In the genomic region with DNA sequence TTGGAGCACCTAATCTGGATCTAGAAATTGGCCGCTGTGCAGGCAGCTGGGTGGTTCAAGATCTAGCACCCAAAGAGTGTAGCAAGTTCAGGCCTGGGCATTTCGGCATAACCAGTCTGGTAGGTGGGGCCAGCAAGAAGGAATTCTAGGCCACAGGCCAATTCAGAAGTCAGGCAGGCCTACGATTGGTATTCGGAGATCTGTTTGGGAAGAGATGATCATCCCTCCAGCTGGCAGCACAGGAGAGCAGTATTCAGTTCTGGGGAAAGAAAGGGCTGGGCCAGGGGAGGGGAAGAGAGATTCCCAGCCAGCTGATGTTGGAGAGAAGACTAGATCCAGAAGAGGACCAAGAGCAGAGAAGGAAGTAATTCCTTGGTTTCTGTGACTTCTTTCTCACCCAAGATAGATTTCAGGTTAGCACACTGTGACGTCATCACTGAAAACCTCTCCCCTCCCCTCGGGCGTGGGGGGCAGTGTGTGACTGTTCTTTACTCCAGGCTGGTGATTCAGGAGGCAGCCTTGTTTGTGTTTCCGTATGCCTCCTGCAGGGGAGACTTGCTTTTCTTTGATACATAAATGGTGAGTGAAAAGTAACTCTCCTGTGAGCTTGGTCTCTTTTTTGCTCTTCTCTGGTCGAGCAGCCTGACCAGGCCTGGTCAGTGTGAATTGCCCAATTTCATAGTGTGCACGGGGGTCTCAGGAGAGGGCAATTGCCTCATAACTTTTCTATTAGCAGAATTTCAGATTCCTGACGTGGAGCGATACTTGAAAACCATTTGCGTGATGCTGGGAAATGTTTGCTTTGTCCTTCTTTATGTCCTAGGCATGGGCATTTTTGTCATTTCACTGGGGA, we compare ENCODE assay signal across 8 cellular contexts.
DNase-seq lines count a peak whose midpoint lies in the region; ATAC-seq and TF ChIP-seq lines count a peak whose summit lies in the region.

No MANE protein-coding gene starts in this region.

- no peaks in the 10 kb centered on the region for H3K27me3 ChIP-seq in prostate gland (replicated peaks; ENCODE audit: insufficient read depth)

- intact Hi-C loops in prostate gland (cut with DNase I) = no loop called here
- intact Hi-C loops in activated CD4-positive, alpha-beta T cell treated with anti-CD3 and anti-CD28 coated beads, Interleukin-2, amount 10 ng/mL, durations not matched to agents 24 days and 14 days (cut with micrococcal nuclease) = no loop called here

- no peaks in the 10 kb centered on the region for H3K36me3 ChIP-seq in prostate gland

- TF ChIP-seq CTCF in prostate gland (IDR thresholded peaks at IDR 0.05) = peak in 2 of 4 experiments; percentile 25 to 40

- H3K9me3 Mint-ChIP-seq in activated CD4-positive, alpha-beta T cell treated with anti-CD3 and anti-CD28 coated beads, Interleukin-2, amount 10 ng/mL, durations not matched to agents 24 days and 14 days = no peaks in the 10 kb centered on the region

- DNase-seq in GM03348 (ENCODE audit: low spot score) (peak; percentile 81), globus pallidus (ENCODE audit: low spot score) (peak; percentile 29), prostate gland (ENCODE audit: low spot score) (peak; percentile 80)
- DNase-seq in activated CD4-positive, alpha-beta T cell treated with anti-CD3 and anti-CD28 coated beads, Interleukin-2, amount 10 ng/mL, durations not matched to agents 24 days and 14 days = no peak
- DNase-seq in activated CD4-positive, alpha-beta T cell treated with anti-CD3 and anti-CD28 coated beads for 1 hour = no peak

- ATAC-seq in SK-N-SH treated with all-trans-retinoic acid at 6 μM for 48 hours (peak; percentile 70), GM21526 (IDR thresholded peaks at IDR 0.05; ENCODE audit: low FRiP score, unreplicated experiment) (no peak), GM19351 (IDR thresholded peaks at IDR 0.05; ENCODE audit: unreplicated experiment) (no peak)

- H3K27me3 Mint-ChIP-seq in activated CD4-positive, alpha-beta T cell treated with anti-CD3 and anti-CD28 coated beads, Interleukin-2, amount 10 ng/mL, durations not matched to agents 24 days and 14 days = no peaks in the 10 kb centered on the region

- peaks cover 10% of the 10 kb centered on the region for H3K4me1 ChIP-seq in prostate gland (replicated peaks)

- no peak overlapping the region for H3K27ac Mint-ChIP-seq in activated CD4-positive, alpha-beta T cell treated with anti-CD3 and anti-CD28 coated beads, Interleukin-2, amount 10 ng/mL, durations not matched to agents 24 days and 14 days

- TF ChIP-seq POLR2A in prostate gland (IDR thresholded peaks at IDR 0.05) = no peak

- H3K4me3 Mint-ChIP-seq in activated CD4-positive, alpha-beta T cell treated with anti-CD3 and anti-CD28 coated beads, Interleukin-2, amount 10 ng/mL, durations not matched to agents 24 days and 14 days = no peak overlapping the region

- no peaks in the 10 kb centered on the region for H3K36me3 Mint-ChIP-seq in activated CD4-positive, alpha-beta T cell treated with anti-CD3 and anti-CD28 coated beads, Interleukin-2, amount 10 ng/mL, durations not matched to agents 24 days and 14 days (ENCODE audit: low read depth)

- peak overlapping the region; percentile 55 to 61 for H3K27ac ChIP-seq in prostate gland

- WGBS in prostate gland = 29% methylated on average over 13 of the region's 13 CpGs

- no peak overlapping the region for H3K4me3 ChIP-seq in prostate gland

- no peaks in the 10 kb centered on the region for H3K9me3 ChIP-seq in prostate gland

- no peaks in the 10 kb centered on the region for H3K4me1 Mint-ChIP-seq in activated CD4-positive, alpha-beta T cell treated with anti-CD3 and anti-CD28 coated beads, Interleukin-2, amount 10 ng/mL, durations not matched to agents 24 days and 14 days

TF ChIP-seq in SK-N-SH treated with all-trans-retinoic acid at 6 μM for 48 hours, 23 proteins besides CTCF, POLR2A, EP300 and RAD21:
- TF ChIP-seq, protein P1, sequence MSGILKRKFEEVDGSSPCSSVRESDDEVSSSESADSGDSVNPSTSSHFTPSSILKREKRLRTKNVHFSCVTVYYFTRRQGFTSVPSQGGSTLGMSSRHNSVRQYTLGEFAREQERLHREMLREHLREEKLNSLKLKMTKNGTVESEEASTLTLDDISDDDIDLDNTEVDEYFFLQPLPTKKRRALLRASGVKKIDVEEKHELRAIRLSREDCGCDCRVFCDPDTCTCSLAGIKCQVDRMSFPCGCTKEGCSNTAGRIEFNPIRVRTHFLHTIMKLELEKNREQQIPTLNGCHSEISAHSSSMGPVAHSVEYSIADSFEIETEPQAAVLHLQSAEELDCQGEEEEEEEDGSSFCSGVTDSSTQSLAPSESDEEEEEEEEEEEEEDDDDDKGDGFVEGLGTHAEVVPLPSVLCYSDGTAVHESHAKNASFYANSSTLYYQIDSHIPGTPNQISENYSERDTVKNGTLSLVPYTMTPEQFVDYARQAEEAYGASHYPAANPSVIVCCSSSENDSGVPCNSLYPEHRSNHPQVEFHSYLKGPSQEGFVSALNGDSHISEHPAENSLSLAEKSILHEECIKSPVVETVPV (CRISPR knock-in tag; IDR thresholded peaks at IDR 0.05) = no peak
- TF ChIP-seq BACH2 (CRISPR knock-in tag; IDR thresholded peaks at IDR 0.05; ENCODE audit: borderline replicate concordance) = no peak
TF ChIP-seq in SK-N-SH treated with all-trans-retinoic acid at 6 μM for 48 hours: peak in this region for 0.

Comparison
In these comparisons a context has a peak if more than half of its experiments do, and no peak if none do; other contexts are left out.
1. DNase-seq: peak in GM03348 (single experiment), globus pallidus (single experiment) and prostate gland (single experiment); none in activated CD4-positive, alpha-beta T cell treated with anti-CD3 and anti-CD28 coated beads, Interleukin-2, amount 10 ng/mL, durations not matched to agents 24 days and 14 days (single experiment) and activated CD4-positive, alpha-beta T cell treated with anti-CD3 and anti-CD28 coated beads for 1 hour (single experiment).